ENCODE assay signal across 8 cellular contexts in genomic region chr2:202034249-202035088, GRCh38. TPM values are rescaled to one million over a fixed set of nuclear protein-coding genes. Genes with fewer than 3 reads are reported as not detected.
DNase-seq lines count a peak whose midpoint lies in the region; ATAC-seq and TF ChIP-seq lines count a peak whose summit lies in the region.

No MANE protein-coding gene starts in this region.

- dilution Hi-C loops in mammary epithelial cell (cut with HindIII; ENCODE audit: low sequenced_read_pairs) = no loop called here

- H4K20me1 ChIP-seq in SU-DHL-6 (ENCODE audit: low read depth, low read length) = no peaks in the 10 kb centered on the region
- H4K20me1 ChIP-seq in mammary epithelial cell (ENCODE audit: insufficient read depth, low read length) = no peaks in the 10 kb centered on the region

- H2AFZ ChIP-seq in SU-DHL-6 (ENCODE audit: low read depth, low read length, severe bottlenecking) (peak overlapping the region; percentile 64), mammary epithelial cell (ENCODE audit: low read depth, low read length) (peak overlapping the region; percentile 74)

- CTCF ChIA-PET in mammary epithelial cell (lab: Charles Lee; ENCODE audit: low non-redundant PET) = interaction anchor here (0.7 kb wide), 1 partner anchor 175 kb away, joined by 5 read pairs; no protein-coding TSS in a partner anchor

- no peaks in the 10 kb centered on the region for H3K79me2 ChIP-seq in SU-DHL-6 (ENCODE audit: insufficient read depth, low read length)
- peaks cover 48% of the 10 kb centered on the region for H3K79me2 ChIP-seq in mammary epithelial cell (ENCODE audit: insufficient read depth, low read length)

- in situ Hi-C loops in mammary epithelial cell (cut with MboI; ENCODE audit: low sequenced_read_pairs in 2 of 2) = loop anchor here in 1 of 2 donors (10.0 kb wide), 2 partner anchors 180 to 240 kb away; no protein-coding TSS in a partner anchor

- peaks cover 14% of the 10 kb centered on the region in 2 donors for H3K4me1 Mint-ChIP-seq in stimulated activated naive B cell treated with anti-CD40 and anti-IgM and Interleukin-4, amounts not matched to agents 10 μg/mL and 1 μg/mL and 100 μg/mL, for 72 hours

- H3F3A ChIP-seq in SU-DHL-6 (ENCODE audit: insufficient read depth) = no peaks in the 10 kb centered on the region

- DNase-seq in 8988T (peak; percentile 51), mammary epithelial cell (peak; percentile 59), left colon (peak in 1 of 2 donors; percentile 48), iPS-NIHi7 (ENCODE audit: extremely low spot score) (no peak)
- peak; percentile 4 for DNase-seq in stimulated activated naive B cell treated with anti-CD40 and anti-IgM and Interleukin-4, amounts not matched to agents 10 μg/mL and 1 μg/mL and 100 μg/mL, for 72 hours

- H3K36me3 Mint-ChIP-seq in stimulated activated naive B cell treated with anti-CD40 and anti-IgM and Interleukin-4, amounts not matched to agents 10 μg/mL and 1 μg/mL and 100 μg/mL, for 72 hours = no peaks in the 10 kb centered on the region

- peak overlapping the region; percentile 54 for H3K9ac ChIP-seq in SU-DHL-6 (ENCODE audit: low read length)
- H3K9ac ChIP-seq in mammary epithelial cell (ENCODE audit: insufficient read depth, low read length) = peak overlapping the region; percentile 60

- BruUV-seq in mammary epithelial cell (replicated peaks; lab: Mats Ljungman, UMichigan) = no TSS peak

- H3K36me3 ChIP-seq in SU-DHL-6 (ENCODE audit: low read length) = no peaks in the 10 kb centered on the region
- no peaks in the 10 kb centered on the region for H3K36me3 ChIP-seq in mammary epithelial cell (ENCODE audit: insufficient read depth, low read length)

- H3K9me3 Mint-ChIP-seq in stimulated activated naive B cell treated with anti-CD40 and anti-IgM and Interleukin-4, amounts not matched to agents 10 μg/mL and 1 μg/mL and 100 μg/mL, for 72 hours = no peaks in the 10 kb centered on the region

- no peaks in the 10 kb centered on the region for H3K9me2 ChIP-seq in SU-DHL-6 (replicated peaks; ENCODE audit: insufficient read depth, low read length)

- WGBS in mammary epithelial cell (ENCODE audit: low coverage, missing lambda C conversion rate) = 0% methylated on average over 15 of the region's 105 CpGs

- no peaks in the 10 kb centered on the region for H3K9me3 ChIP-seq in SU-DHL-6 (ENCODE audit: insufficient read depth, low read length)
- H3K9me3 ChIP-seq in mammary epithelial cell (replicated peaks; ENCODE audit: insufficient read depth, low read length) = no peaks in the 10 kb centered on the region

- H3K27me3 ChIP-seq in SU-DHL-6 (ENCODE audit: low read length) = no peaks in the 10 kb centered on the region
- H3K27me3 ChIP-seq in mammary epithelial cell (ENCODE audit: insufficient read depth, low read length) = no peaks in the 10 kb centered on the region

- H3K4me2 ChIP-seq in SU-DHL-6 (ENCODE audit: low read depth, low read length, poor library complexity, severe bottlenecking) (peak overlapping the region; percentile 64), mammary epithelial cell (ENCODE audit: insufficient read depth, low read depth, low read length) (peak overlapping the region; percentile 96)

- H3K4me3 Mint-ChIP-seq in stimulated activated naive B cell treated with anti-CD40 and anti-IgM and Interleukin-4, amounts not matched to agents 10 μg/mL and 1 μg/mL and 100 μg/mL, for 72 hours = peak overlapping the region in 1 of 2 donors; percentile 85

- no peak overlapping the region for H3K27ac Mint-ChIP-seq in stimulated activated naive B cell treated with anti-CD40 and anti-IgM and Interleukin-4, amounts not matched to agents 10 μg/mL and 1 μg/mL and 100 μg/mL, for 72 hours

- peak overlapping the region; percentile 56 for H3K4me3 ChIP-seq in SU-DHL-6 (ENCODE audit: insufficient read depth, low read length, poor library complexity, severe bottlenecking)
- peak overlapping the region; percentile 56 to 79 (median 71) for H3K4me3 ChIP-seq in mammary epithelial cell (replicated peaks in 1 of 3; ENCODE audit: insufficient read depth in 1 of 3, low read depth in 2 of 3, low read length in 3 of 3)

- peaks cover 37% of the 10 kb centered on the region in 2 donors for H3K27me3 Mint-ChIP-seq in stimulated activated naive B cell treated with anti-CD40 and anti-IgM and Interleukin-4, amounts not matched to agents 10 μg/mL and 1 μg/mL and 100 μg/mL, for 72 hours

- intact Hi-C loops in mammary epithelial cell (cut with micrococcal nuclease) = loop anchor here (1.0 to 5.0 kb wide), 3 partner anchors 143 to 252 kb away; partner anchors contain the start of gene ALS2
- intact Hi-C loops in left colon (cut with DNase I, micrococcal nuclease) = loop anchor here in 1 of 2 donors (5.0 kb wide), 1 partner anchor 143 kb away; no protein-coding TSS in a partner anchor

- peaks cover 41% of the 10 kb centered on the region for H3K4me1 ChIP-seq in mammary epithelial cell (ENCODE audit: insufficient read depth, low read length)

- ATAC-seq in GM18511 (IDR thresholded peaks at IDR 0.05; ENCODE audit: unreplicated experiment) = peak; percentile 15
- ATAC-seq in HG03135 (IDR thresholded peaks at IDR 0.05; ENCODE audit: unreplicated experiment) = peak; percentile 7
- peak; percentile 44 for ATAC-seq in left colon
- peak in 1 of 2 donors; percentile 5 for ATAC-seq in stimulated activated naive B cell treated with anti-CD40 and anti-IgM and Interleukin-4, amounts not matched to agents 10 μg/mL and 1 μg/mL and 100 μg/mL, for 72 hours (replicated peaks)

- TF ChIP-seq CTCF in SU-DHL-6 (IDR thresholded peaks at IDR 0.05; ENCODE audit: insufficient read depth, low read length, poor library complexity, severe bottlenecking) (no peak), mammary epithelial cell (conservative IDR thresholded peaks at IDR 0.05 in 1 of 2, IDR thresholded peaks at IDR 0.05 in 1 of 2; ENCODE audit: extremely low read depth in 1 of 2, insufficient read depth in 1 of 2, low read depth in 1 of 2, low read length in 2 of 2) (no peak)

- H3K27ac ChIP-seq in SU-DHL-6 (ENCODE audit: low read depth, low read length) (no peak overlapping the region), mammary epithelial cell (ENCODE audit: insufficient read depth, low read depth, low read length) (peak overlapping the region; percentile 67)

RNA-seq across cellular contexts. Expression of gene FZD7, which starts 0.8 kb away (rescaled TPM):
- total RNA-seq in mammary epithelial cell = 10 to 100 TPM; 21.6 to 66.5 TPM
- 13.7 TPM for polyA plus RNA-seq in mammary epithelial cell
- 9.8 TPM for polyA minus RNA-seq in mammary epithelial cell
- total RNA-seq in left colon = 1 to 10 TPM; 1.4 to 10.0 TPM

RNA-seq across cellular contexts. Expression of gene KIAA2012, which starts 38.6 kb away (rescaled TPM):
- total RNA-seq in mammary epithelial cell = under 1 TPM in 1 of 2 donors, not detected in 1; under 0.01 TPM
- polyA plus RNA-seq in mammary epithelial cell = not detected
- polyA minus RNA-seq in mammary epithelial cell = not detected
- under 1 TPM in 1 of 2 donors, not detected in 1; 0.11 TPM for total RNA-seq in left colon
